8 cellular contexts compared by ENCODE assay signal in genomic region chr7:108246227-108246837, GRCh38.
A peak's percentile ranks its signal among the peaks of the same experiment; 100 is the strongest.
DNase-seq lines count a peak whose midpoint lies in the region; ATAC-seq lines count a peak whose summit lies in the region.

No MANE protein-coding gene starts in this region.

- peak; percentile 9 for DNase-seq in NCI-H774 (lab: John Stamatoyannopoulos, UW)
- DNase-seq in retina: peak; percentile 41
- DNase-seq in stimulated activated CD4-positive, alpha-beta T cell treated with anti-CD3 and anti-CD28 coated beads, Interleukin-2, amount 100 ng/mL, for 24 hours: no peak
- no peak for DNase-seq in putamen (ENCODE audit: low spot score)
- no peak for DNase-seq in SKM-1 (lab: John Stamatoyannopoulos, UW; ENCODE audit: unreplicated experiment)

- ATAC-seq in GM18498 (IDR thresholded peaks at IDR 0.05; ENCODE audit: unreplicated experiment) (peak; percentile 79), HG02623 (IDR thresholded peaks at IDR 0.05; ENCODE audit: unreplicated experiment) (peak; percentile 60)

- H3K4me1 ChIP-seq in esophagus (ENCODE audit: control insufficient read depth in 2 of 2, insufficient read depth in 2 of 2, low read length in 1 of 2): no peaks in the 10 kb centered on the region

- 36 to 38% methylated on average over 1 of the region's 1 CpG for WGBS in esophagus, 2 donors

- no peaks in the 10 kb centered on the region for H3K9me3 ChIP-seq in esophagus (ENCODE audit: control insufficient read depth in 2 of 2, insufficient read depth in 1 of 2, low read depth in 1 of 2, low read length in 1 of 2)

- no peaks in the 10 kb centered on the region for H3K27me3 ChIP-seq in esophagus (ENCODE audit: control insufficient read depth in 1 of 2, insufficient read depth in 2 of 2, low read length in 2 of 2)

- H3K4me3 ChIP-seq in esophagus (ENCODE audit: low read depth in 1 of 2, low read length in 2 of 2): no peak overlapping the region

- H3K36me3 ChIP-seq in esophagus (ENCODE audit: control insufficient read depth in 2 of 2, insufficient read depth in 2 of 2, low read length in 1 of 2): no peaks in the 10 kb centered on the region

- peak overlapping the region; percentile 67 to 75 for H3K27ac ChIP-seq in esophagus (ENCODE audit: low read depth in 2 of 2, low read length in 1 of 2)

Comparison
In these comparisons a context has a peak if more than half of its experiments do, and no peak if none do; other contexts are left out.
1. DNase-seq: peak in NCI-H774 (single experiment) and retina (single experiment); none in stimulated activated CD4-positive, alpha-beta T cell treated with anti-CD3 and anti-CD28 coated beads, Interleukin-2, amount 100 ng/mL, for 24 hours (0 of 2), putamen (single experiment) and SKM-1 (single experiment).